In genomic region chrX:10615931-10616780, GRCh38 we compare ENCODE assay signal across 8 cellular contexts. TPM values are rescaled to one million over a fixed set of nuclear protein-coding genes. Genes with fewer than 3 reads are reported as not detected.
DNase-seq lines count a peak whose midpoint lies in the region; ATAC-seq, FAIRE-seq and TF ChIP-seq lines count a peak whose summit lies in the region.

No MANE protein-coding gene starts in this region.

- no peaks in the 10 kb centered on the region for H3K4me1 ChIP-seq in OCI-LY1 (ENCODE audit: insufficient read depth, low read length, severe bottlenecking)

- H3K4me2 ChIP-seq in OCI-LY1 (ENCODE audit: low read length): no peak overlapping the region

- H3K27me3 ChIP-seq in OCI-LY1 (ENCODE audit: insufficient read depth, low read length): no peaks in the 10 kb centered on the region

- no peak overlapping the region for H2AFZ ChIP-seq in OCI-LY1 (ENCODE audit: low read length)

- no peaks in the 10 kb centered on the region for H3K36me3 ChIP-seq in OCI-LY1 (ENCODE audit: insufficient read depth, low read length)

- H3K4me3 ChIP-seq in OCI-LY1 (ENCODE audit: low read depth, low read length, poor library complexity, severe bottlenecking): no peak overlapping the region

- no peak overlapping the region for H3K27ac ChIP-seq in OCI-LY1 (ENCODE audit: low read depth, low read length, poor library complexity, severe bottlenecking)

- H3K79me2 ChIP-seq in OCI-LY1 (ENCODE audit: insufficient read depth, low read length): no peaks in the 10 kb centered on the region

- peak; percentile 40 for DNase-seq in AG09319 (ENCODE audit: extremely low read depth, low read depth)
- peak; percentile 50 for DNase-seq in mucosa of gallbladder (ENCODE audit: low spot score)
- no peak for DNase-seq in amniotic stem cell (lab: John Stamatoyannopoulos, UW)

- H4K20me1 ChIP-seq in OCI-LY1 (ENCODE audit: insufficient read depth, low read length): no peaks in the 10 kb centered on the region

- H3K9me2 ChIP-seq in OCI-LY1 (ENCODE audit: low read depth, low read length): no peaks in the 10 kb centered on the region

- TF ChIP-seq CTCF in AG09319 (IDR thresholded peaks at IDR 0.05; ENCODE audit: low read depth, low read length): peak; percentile 58
- TF ChIP-seq CTCF in OCI-LY1 (IDR thresholded peaks at IDR 0.05; ENCODE audit: low read length): peak; percentile 44

- H3K9ac ChIP-seq in OCI-LY1 (ENCODE audit: low read length): no peak overlapping the region

- ATAC-seq in GM18861 (IDR thresholded peaks at IDR 0.05; ENCODE audit: unreplicated experiment): peak; percentile 81
- ATAC-seq in HG03521 (IDR thresholded peaks at IDR 0.05; ENCODE audit: unreplicated experiment): peak; percentile 73
- ATAC-seq in HG03108 (IDR thresholded peaks at IDR 0.05; ENCODE audit: unreplicated experiment): no peak

- no peaks in the 10 kb centered on the region for H3F3A ChIP-seq in OCI-LY1 (ENCODE audit: insufficient read depth, low read length)

- peak; percentile 75 for FAIRE-seq in endometrium (lab: Jason Lieb, UNC)

- no peaks in the 10 kb centered on the region for H3K9me3 ChIP-seq in OCI-LY1 (ENCODE audit: low read length)

RNA-seq across cellular contexts. Expression of gene MID1, which starts 4.2 kb away (rescaled TPM):
- total RNA-seq in mucosa of gallbladder: 30.6 TPM
